ENCODE assay signal across 1 cellular context in the genomic region with DNA sequence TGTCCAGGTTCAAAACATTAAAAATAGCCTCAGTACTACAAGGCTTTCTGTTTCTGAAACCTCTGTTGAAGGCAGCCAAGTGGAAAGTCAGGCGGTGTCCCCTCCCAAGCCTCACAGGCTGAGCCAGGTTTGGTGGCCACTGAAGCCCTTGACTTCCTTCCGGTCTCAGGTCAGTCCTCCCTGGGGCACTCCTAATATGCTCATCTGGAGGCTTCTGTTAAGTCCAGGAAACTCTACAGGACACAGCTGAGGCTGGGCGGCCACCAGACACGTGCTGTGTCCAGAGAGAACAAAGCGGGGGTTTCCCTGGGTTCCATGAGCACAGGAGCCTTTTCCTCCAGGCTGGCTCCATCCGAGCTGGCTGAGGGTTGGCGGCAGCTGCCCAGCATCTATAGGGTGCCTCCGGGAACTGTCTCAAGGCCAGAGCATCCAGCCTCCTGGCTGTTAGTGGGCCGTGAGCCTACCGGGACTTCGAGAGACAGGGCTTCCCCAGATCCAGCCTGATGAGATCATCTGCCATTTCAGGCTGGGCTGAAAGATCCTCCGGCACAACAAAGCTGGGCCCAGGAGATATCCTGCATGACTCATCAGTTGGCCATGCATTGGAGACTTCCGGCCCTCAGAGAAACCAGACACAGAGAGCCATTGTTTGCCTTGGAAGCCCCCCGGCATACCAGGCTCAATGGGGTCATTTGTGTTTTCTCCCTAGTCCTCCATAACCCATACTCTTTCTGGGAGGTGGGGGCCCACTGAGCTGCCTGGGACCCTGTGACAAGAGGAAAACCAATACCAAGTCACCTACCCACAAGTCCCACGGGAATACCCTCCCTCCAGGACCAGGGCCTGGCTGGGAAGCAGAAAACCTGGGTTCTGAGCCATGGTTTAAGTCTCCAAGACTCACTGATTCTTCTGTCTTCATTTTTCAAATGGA.
TF ChIP-seq lines count a peak whose summit lies in the region.

No MANE protein-coding gene starts in this region.

TF ChIP-seq in HepG2, 621 proteins besides CTCF, POLR2A, EP300 and RAD21 (continued from another document and continues in another):
- no peak for TF ChIP-seq ZBTB40 (IDR thresholded peaks at IDR 0.05)
- TF ChIP-seq ZBTB40 (CRISPR knock-in tag; IDR thresholded peaks at IDR 0.05): peak; percentile 91
- TF ChIP-seq HMGXB4 (CRISPR knock-in tag; IDR thresholded peaks at IDR 0.05; ENCODE audit: borderline replicate concordance in 1 of 2, low read depth in 1 of 2): peak in 1 of 2 experiments; percentile 57; a peak in 2 of 4 replicates
- 0 out of 2 replicates have a peak, but pooled peaks have one; percentile 40 for TF ChIP-seq ZIK1 (CRISPR knock-in tag; IDR thresholded peaks at IDR 0.05; ENCODE audit: borderline replicate concordance, low read depth)
- TF ChIP-seq, protein P1, sequence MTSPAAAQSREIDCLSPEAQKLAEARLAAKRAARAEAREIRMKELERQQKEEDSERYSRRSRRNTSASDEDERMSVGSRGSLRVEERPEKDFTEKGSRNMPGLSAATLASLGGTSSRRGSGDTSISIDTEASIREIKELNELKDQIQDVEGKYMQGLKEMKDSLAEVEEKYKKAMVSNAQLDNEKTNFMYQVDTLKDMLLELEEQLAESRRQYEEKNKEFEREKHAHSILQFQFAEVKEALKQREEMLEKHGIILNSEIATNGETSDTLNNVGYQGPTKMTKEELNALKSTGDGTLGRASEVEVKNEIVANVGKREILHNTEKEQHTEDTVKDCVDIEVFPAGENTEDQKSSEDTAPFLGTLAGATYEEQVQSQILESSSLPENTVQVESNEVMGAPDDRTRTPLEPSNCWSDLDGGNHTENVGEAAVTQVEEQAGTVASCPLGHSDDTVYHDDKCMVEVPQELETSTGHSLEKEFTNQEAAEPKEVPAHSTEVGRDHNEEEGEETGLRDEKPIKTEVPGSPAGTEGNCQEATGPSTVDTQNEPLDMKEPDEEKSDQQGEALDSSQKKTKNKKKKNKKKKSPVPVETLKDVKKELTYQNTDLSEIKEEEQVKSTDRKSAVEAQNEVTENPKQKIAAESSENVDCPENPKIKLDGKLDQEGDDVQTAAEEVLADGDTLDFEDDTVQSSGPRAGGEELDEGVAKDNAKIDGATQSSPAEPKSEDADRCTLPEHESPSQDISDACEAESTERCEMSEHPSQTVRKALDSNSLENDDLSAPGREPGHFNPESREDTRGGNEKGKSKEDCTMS (CRISPR knock-in tag; conservative IDR thresholded peaks at IDR 0.05): no peak
- TF ChIP-seq KMT2A (CRISPR knock-in tag; IDR thresholded peaks at IDR 0.05): peak; percentile 61; the same call in 1 of the 2 replicates
- no peak; the same call in 1 of the 2 replicates for TF ChIP-seq EED (CRISPR knock-in tag; IDR thresholded peaks at IDR 0.05)
- peak; percentile 88; the same call in 1 of the 2 replicates for TF ChIP-seq KAT8 (CRISPR knock-in tag; IDR thresholded peaks at IDR 0.05)
- no peak for TF ChIP-seq NCOA5 (CRISPR knock-in tag; IDR thresholded peaks at IDR 0.05)
- peak; percentile 96; the same call in 1 of the 2 replicates for TF ChIP-seq ZFP91 (CRISPR knock-in tag; IDR thresholded peaks at IDR 0.05; ENCODE audit: borderline replicate concordance)
- TF ChIP-seq TEAD3 (CRISPR knock-in tag; optimal IDR thresholded peaks at IDR 0.05; ENCODE audit: borderline replicate concordance): peak; percentile 98
- peak; percentile 86 for TF ChIP-seq THAP9 (CRISPR knock-in tag; IDR thresholded peaks at IDR 0.05; ENCODE audit: borderline replicate concordance)
- no peak for TF ChIP-seq ZFP36L2 (CRISPR knock-in tag; IDR thresholded peaks at IDR 0.05)
- peak; percentile 100 for TF ChIP-seq ZBTB7A (CRISPR knock-in tag; IDR thresholded peaks at IDR 0.05)
- peak; percentile 99 for TF ChIP-seq RXRA (CRISPR knock-in tag; IDR thresholded peaks at IDR 0.05)
- peak; percentile 87 for TF ChIP-seq ZNF333 (CRISPR knock-in tag; IDR thresholded peaks at IDR 0.05; ENCODE audit: borderline replicate concordance)
- TF ChIP-seq PHF20 (CRISPR knock-in tag; IDR thresholded peaks at IDR 0.05): peak; percentile 67; the same call in 1 of the 2 replicates
- no peak for TF ChIP-seq EZH2 (conservative IDR thresholded peaks at IDR 0.05; ENCODE audit: low read depth, low read length)
- TF ChIP-seq ELF3 (CRISPR knock-in tag; IDR thresholded peaks at IDR 0.05): peak; percentile 96
- peak; percentile 66; the same call in 1 of the 2 replicates for TF ChIP-seq ZNF143 (CRISPR knock-in tag; IDR thresholded peaks at IDR 0.05)
- no peak for TF ChIP-seq E2F5 (CRISPR knock-in tag; conservative IDR thresholded peaks at IDR 0.05)
- peak; percentile 7; the same call in 1 of the 2 replicates for TF ChIP-seq ZNF256 (CRISPR knock-in tag; conservative IDR thresholded peaks at IDR 0.05)
- no peak for TF ChIP-seq MBD4 (IDR thresholded peaks at IDR 0.05; ENCODE audit: borderline replicate concordance, low read length)
- TF ChIP-seq ZNF362 (CRISPR knock-in tag; IDR thresholded peaks at IDR 0.05; ENCODE audit: borderline replicate concordance): peak; percentile 53
- peak; percentile 100 for TF ChIP-seq ZNF772 (CRISPR knock-in tag; IDR thresholded peaks at IDR 0.05)
- peak; percentile 34; the same call in 1 of the 2 replicates for TF ChIP-seq ZNF24 (IDR thresholded peaks at IDR 0.05)
- TF ChIP-seq ZNF784 (CRISPR knock-in tag; IDR thresholded peaks at IDR 0.05; ENCODE audit: borderline replicate concordance): no peak; the same call in 1 of the 2 replicates
- TF ChIP-seq YY1 (IDR thresholded peaks at IDR 0.05; ENCODE audit: insufficient read depth, insufficient replicate concordance, low read depth, low read length): peak; percentile 73
- no peak for TF ChIP-seq ZFYVE20 (CRISPR knock-in tag; IDR thresholded peaks at IDR 0.05; ENCODE audit: borderline replicate concordance, low read depth)
- TF ChIP-seq MAFF (IDR thresholded peaks at IDR 0.05; ENCODE audit: low read depth, low read length): peak; percentile 43; the same call in 1 of the 2 replicates
